ENCODE assay signal across 8 cellular contexts in genomic region chr15:78873796-78874761, GRCh38. TPM values are rescaled to one million over a fixed set of nuclear protein-coding genes. Genes with fewer than 3 reads are reported as not detected.
DNase-seq lines count a peak whose midpoint lies in the region; ATAC-seq and TF ChIP-seq lines count a peak whose summit lies in the region.

No MANE protein-coding gene starts in this region.

- H3K4me1 ChIP-seq in SK-N-SH (ENCODE audit: control insufficient read depth in 1 of 2, insufficient read depth in 2 of 2, low read depth in 1 of 2, low read length in 1 of 2) (peaks cover 7 to 12% of the 10 kb centered on the region in 2 experiments; a peak in 3 of 4 replicates), suprapubic skin (peaks cover 52% of the 10 kb centered on the region)

- H3K4me2 ChIP-seq in SK-N-SH: peak overlapping the region; percentile 85

- CTCF ChIA-PET in SK-N-SH (lab: Yijun Ruan, JAX): interaction anchor here (0.6 to 4.7 kb wide), 21 partner anchors 9 to 344 kb away, joined by 3 to 27 read pairs (median 4); partner anchors contain the start of gene ADAMTS7

- H3K9ac ChIP-seq in SK-N-SH: peak overlapping the region; percentile 100

- POLR2A ChIA-PET in SK-N-SH (lab: Yijun Ruan, JAX): interaction anchor here (0.8 to 1.2 kb wide), 3 partner anchors 17 to 64 kb away, joined by 3 to 6 read pairs (median 3); partner anchors contain the start of gene ADAMTS7

- H3K9me2 ChIP-seq in SK-N-SH: no peaks in the 10 kb centered on the region

- H2AFZ ChIP-seq in SK-N-SH (ENCODE audit: low read depth): no peak overlapping the region

- H3K79me2 ChIP-seq in SK-N-SH (ENCODE audit: insufficient read depth): peaks cover 63% of the 10 kb centered on the region

- TF ChIP-seq RAD21 in SK-N-SH (IDR thresholded peaks at IDR 0.05; ENCODE audit: low read length): peak; percentile 16; the same call in 1 of the 2 replicates

- 2% methylated on average over 38 of the region's 38 CpGs for WGBS in SK-N-SH (ENCODE audit: low lambda C conversion rate)
- 1% methylated on average over 38 of the region's 38 CpGs for WGBS in suprapubic skin

- H3F3A ChIP-seq in SK-N-SH (replicated peaks; ENCODE audit: insufficient read depth): peaks cover 19% of the 10 kb centered on the region

- H4K20me1 ChIP-seq in SK-N-SH (ENCODE audit: insufficient read depth): peaks cover 55% of the 10 kb centered on the region

- no peaks in the 10 kb centered on the region for H3K9me3 ChIP-seq in SK-N-SH
- H3K9me3 ChIP-seq in suprapubic skin: no peaks in the 10 kb centered on the region

- H3K36me3 ChIP-seq in SK-N-SH (replicated peaks in 1 of 2; ENCODE audit: control insufficient read depth in 1 of 2, insufficient read depth in 2 of 2, low read length in 1 of 2) (no peaks in the 10 kb centered on the region), suprapubic skin (no peaks in the 10 kb centered on the region)

- no peak for TF ChIP-seq EP300 in SK-N-SH (IDR thresholded peaks at IDR 0.05; ENCODE audit: borderline replicate concordance in 1 of 2, low read depth in 1 of 2, low read length in 1 of 2)
- TF ChIP-seq EP300 in suprapubic skin (IDR thresholded peaks at IDR 0.05): no peak

- no peaks in the 10 kb centered on the region for H3K27me3 ChIP-seq in SK-N-SH (ENCODE audit: insufficient read depth)
- no peaks in the 10 kb centered on the region for H3K27me3 ChIP-seq in suprapubic skin

- peak; percentile 21; the same call in 1 of the 2 replicates for TF ChIP-seq CTCF in SK-N-SH (IDR thresholded peaks at IDR 0.05)
- TF ChIP-seq CTCF in suprapubic skin (IDR thresholded peaks at IDR 0.05): no peak

- peak overlapping the region; percentile 66 to 92 for H3K4me3 ChIP-seq in SK-N-SH (ENCODE audit: low read depth in 2 of 2, low read length in 1 of 2)
- H3K4me3 ChIP-seq in suprapubic skin: peak overlapping the region; percentile 77

- DNase-seq in activated T-cell treated with anti-CD3 and anti-CD28 coated beads for 1 hour (ENCODE audit: low read depth) (peak; percentile 23), activated T-cell treated with anti-CD3 and anti-CD28 coated beads for 4 hours (no peak), SK-N-SH (no peak), caudate nucleus (lab: John Stamatoyannopoulos, UW) (peak in 2 of 61 donors; percentile 10 to 15), lung microvascular endothelial cell (ENCODE audit: low read depth in 2 of 2) (peak; percentile 19 to 43), suprapubic skin (ENCODE audit: low spot score in 2 of 2) (no peak), GM19238 (ENCODE audit: insufficient read length, low spot score) (no peak)

- ATAC-seq in activated CD4-positive, CD25-positive, alpha-beta regulatory T cell treated with anti-CD3 and anti-CD28 coated beads, Interleukin-2, amount 50 U/mL, for 24 hours: no peak

- TF ChIP-seq POLR2A in suprapubic skin (IDR thresholded peaks at IDR 0.05): no peak

- H3K27ac ChIP-seq in SK-N-SH (ENCODE audit: low read depth in 2 of 2, low read length in 1 of 2) (peak overlapping the region; percentile 92 to 100), caudate nucleus (ENCODE audit: low read depth, low read length) (peak overlapping the region; percentile 98), suprapubic skin (peak overlapping the region; percentile 100)

TF ChIP-seq in SK-N-SH, 30 proteins besides CTCF, POLR2A, EP300 and RAD21:
- TF ChIP-seq SIN3A (IDR thresholded peaks at IDR 0.05; ENCODE audit: borderline replicate concordance, low read depth, low read length): 0 out of 2 replicates have a peak, but pooled peaks have one; percentile 7
- TF ChIP-seq JUND (IDR thresholded peaks at IDR 0.05): no peak
TF ChIP-seq in SK-N-SH: peak in this region for 1.

RNA-seq across cellular contexts. Expression of gene MORF4L1, which starts 1.4 kb away (rescaled TPM):
- 163 and 174 TPM in 2 replicates for polyA plus RNA-seq in SK-N-SH (2012; rRNA removed)
- 248 and 402 TPM in 2 replicates for polyA plus RNA-seq in SK-N-SH (2012; cell fraction: cytosol; rRNA removed)
- 56.0 and 94.9 TPM in 2 replicates for polyA plus RNA-seq in SK-N-SH (2012; cell fraction: nucleus; rRNA removed)
- total RNA-seq in lung microvascular endothelial cell (224 and 247 TPM in 2 replicates), suprapubic skin (100 to 1,000 TPM; 103 to 149 (median 127) TPM)

Comparison
In these comparisons a context has a peak if more than half of its experiments do, and no peak if none do; other contexts are left out.
1. DNase-seq: peak in activated T-cell treated with anti-CD3 and anti-CD28 coated beads for 1 hour (single experiment) and lung microvascular endothelial cell (2 of 2); none in activated T-cell treated with anti-CD3 and anti-CD28 coated beads for 4 hours (single experiment), SK-N-SH (single experiment), suprapubic skin (0 of 2) and GM19238 (single experiment).
2. Peak in every context shown above with its lines, with median percentiles within 50 percentile points of each other: H3K27ac ChIP-seq.